ENCODE assay signal across 1 cellular context in genomic region chr6:138297761-138298298, GRCh38.
TF ChIP-seq lines count a peak whose summit lies in the region.

No MANE protein-coding gene starts in this region.

TF ChIP-seq in HepG2, 621 proteins besides CTCF, POLR2A, EP300 and RAD21 (continued from another document and continues in another):
- TF ChIP-seq PHF21A (CRISPR knock-in tag; IDR thresholded peaks at IDR 0.05) = peak; percentile 53; the same call in 1 of the 2 replicates
- TF ChIP-seq SALL1 (CRISPR knock-in tag; IDR thresholded peaks at IDR 0.05) = 0 out of 2 replicates have a peak, but pooled peaks have one; percentile 17
- 0 out of 2 replicates have a peak, but pooled peaks have one; percentile 9 for TF ChIP-seq MAX (IDR thresholded peaks at IDR 0.05)
- peak; percentile 34; the same call in 1 of the 2 replicates for TF ChIP-seq FOXP4 (CRISPR knock-in tag; IDR thresholded peaks at IDR 0.05)
- TF ChIP-seq WIZ (CRISPR knock-in tag; IDR thresholded peaks at IDR 0.05) = 0 out of 2 replicates have a peak, but pooled peaks have one; percentile 42
- peak; percentile 37; the same call in 1 of the 2 replicates for TF ChIP-seq TBX2 (CRISPR knock-in tag; IDR thresholded peaks at IDR 0.05; ENCODE audit: borderline replicate concordance)
- TF ChIP-seq AHDC1 (CRISPR knock-in tag; IDR thresholded peaks at IDR 0.05; ENCODE audit: borderline replicate concordance) = peak; percentile 18; the same call in 1 of the 2 replicates
- TF ChIP-seq PAXIP1 (CRISPR knock-in tag; conservative IDR thresholded peaks at IDR 0.05) = peak; percentile 52
- TF ChIP-seq TFAP4 (IDR thresholded peaks at IDR 0.05; ENCODE audit: borderline replicate concordance, low read depth) = peak; percentile 73; the same call in 1 of the 2 replicates
- no peak for TF ChIP-seq TAF15 (IDR thresholded peaks at IDR 0.05; ENCODE audit: low read depth, low read length, poor library complexity, severe bottlenecking)
- TF ChIP-seq ZNF18 (CRISPR knock-in tag; IDR thresholded peaks at IDR 0.05; ENCODE audit: insufficient replicate concordance) = peak; percentile 46
- TF ChIP-seq ARID3A (IDR thresholded peaks at IDR 0.05; ENCODE audit: low read depth, low read length) = peak; percentile 55
- TF ChIP-seq TEAD3 (CRISPR knock-in tag; optimal IDR thresholded peaks at IDR 0.05; ENCODE audit: borderline replicate concordance) = peak; percentile 50
- TF ChIP-seq ZNF546 (CRISPR knock-in tag; conservative IDR thresholded peaks at IDR 0.05) = no peak
- no peak for TF ChIP-seq ZNF724P (CRISPR knock-in tag; IDR thresholded peaks at IDR 0.05; ENCODE audit: borderline replicate concordance)
- peak; percentile 84 for TF ChIP-seq HMGXB3 (CRISPR knock-in tag; IDR thresholded peaks at IDR 0.05; ENCODE audit: borderline replicate concordance)
- peak; percentile 35; the same call in 1 of the 2 replicates for TF ChIP-seq PITX1 (CRISPR knock-in tag; IDR thresholded peaks at IDR 0.05)
- no peak for TF ChIP-seq ZBTB7A (CRISPR knock-in tag; IDR thresholded peaks at IDR 0.05)
- TF ChIP-seq CEBPG (CRISPR knock-in tag; IDR thresholded peaks at IDR 0.05) = peak; percentile 67
- TF ChIP-seq EHMT2 (IDR thresholded peaks at IDR 0.05; ENCODE audit: borderline replicate concordance, low read depth, low read length) = peak; percentile 87; the same call in 1 of the 2 replicates
- TF ChIP-seq RBAK (CRISPR knock-in tag; IDR thresholded peaks at IDR 0.05) = 0 out of 2 replicates have a peak, but pooled peaks have one; percentile 63
- no peak for TF ChIP-seq ZNF790 (CRISPR knock-in tag; IDR thresholded peaks at IDR 0.05; ENCODE audit: borderline replicate concordance)
- no peak for TF ChIP-seq USF2 (IDR thresholded peaks at IDR 0.05; ENCODE audit: low read depth, low read length)
- peak; percentile 23; the same call in 1 of the 2 replicates for TF ChIP-seq USF2 (CRISPR knock-in tag; IDR thresholded peaks at IDR 0.05; ENCODE audit: borderline replicate concordance)
- TF ChIP-seq ZNF207 (IDR thresholded peaks at IDR 0.05; ENCODE audit: borderline replicate concordance) = no peak
- peak; percentile 87 for TF ChIP-seq POGZ (CRISPR knock-in tag; IDR thresholded peaks at IDR 0.05)
- peak; percentile 59 for TF ChIP-seq SKI (IDR thresholded peaks at IDR 0.05; ENCODE audit: partially characterized antibody)
- TF ChIP-seq FOSL2 (CRISPR knock-in tag; IDR thresholded peaks at IDR 0.05) = peak; percentile 87
- peak; percentile 24; the same call in 1 of the 2 replicates for TF ChIP-seq REPIN1 (CRISPR knock-in tag; IDR thresholded peaks at IDR 0.05; ENCODE audit: borderline replicate concordance, low read depth)
- TF ChIP-seq MIXL1 (CRISPR knock-in tag; IDR thresholded peaks at IDR 0.05) = peak; percentile 39
- no peak for TF ChIP-seq SMAD9 (CRISPR knock-in tag; IDR thresholded peaks at IDR 0.05)
- TF ChIP-seq HNF4A (CRISPR knock-in tag; IDR thresholded peaks at IDR 0.05) = peak; percentile 72
